Comparison of ENCODE assay signal across 19 cellular contexts in the genomic region with DNA sequence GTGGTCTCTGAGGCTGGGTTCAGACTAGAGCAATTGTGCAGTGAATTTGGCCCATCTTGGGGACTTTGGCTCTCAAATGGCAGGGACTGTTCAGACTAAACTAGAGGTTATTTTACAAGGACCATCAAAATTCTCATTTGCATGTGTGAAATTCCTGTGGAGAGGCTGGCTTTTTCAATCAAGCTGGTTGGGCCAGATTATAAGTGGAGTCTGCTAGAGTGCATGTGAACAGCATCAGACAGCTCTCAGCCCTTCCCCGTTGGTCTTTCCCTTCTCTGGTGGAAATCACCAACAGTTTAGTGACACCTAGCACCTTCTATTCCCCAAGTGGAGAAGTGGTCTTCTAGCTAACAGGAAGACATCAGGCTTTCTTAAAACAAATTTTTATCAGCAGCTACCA.
DNase-seq lines count a peak whose midpoint lies in the region; ATAC-seq, FAIRE-seq and TF ChIP-seq lines count a peak whose summit lies in the region.
"Had no signal": no experiment of that assay in that cellular context is flagged by ENCODE, and none has a peak within 500 bp of the region (broad histone marks: within the 10 kb centered on the region; RNA-seq: fewer than 3 reads in every experiment).

No MANE protein-coding gene starts in this region.

- H3K27ac ChIP-seq in GM12878 (ENCODE audit: control insufficient read depth, insufficient read depth) (peak overlapping the region; percentile 3), Peyer's patch (no peak overlapping the region)

- no peak overlapping the region for H3K9ac ChIP-seq in GM12878 (ENCODE audit: control insufficient read depth, insufficient read depth, low read length)

- H3K9me3 Mint-ChIP-seq in activated naive CD8-positive, alpha-beta T cell treated with anti-CD3 and anti-CD28 coated beads, Interleukin-2, amount 50 U/mL, for 24 hours = no peaks in the 10 kb centered on the region
- H3K9me3 Mint-ChIP-seq in activated naive CD8-positive, alpha-beta T cell treated with anti-CD3 and anti-CD28 coated beads for 36 hours = no peaks in the 10 kb centered on the region

- TF ChIP-seq POLR2A in GM12878 (IDR thresholded peaks at IDR 0.05; ENCODE audit: low read depth, low read length) (no peak), Peyer's patch (IDR thresholded peaks at IDR 0.05) (no peak)

- peaks cover 5% of the 10 kb centered on the region for H3K4me1 Mint-ChIP-seq in activated naive CD8-positive, alpha-beta T cell treated with anti-CD3 and anti-CD28 coated beads, Interleukin-2, amount 50 U/mL, for 24 hours
- H3K4me1 Mint-ChIP-seq in activated naive CD8-positive, alpha-beta T cell treated with anti-CD3 and anti-CD28 coated beads for 36 hours = no peaks in the 10 kb centered on the region

- H3K79me2 ChIP-seq in GM12878 (ENCODE audit: control insufficient read depth, insufficient read depth, low read length) = no peaks in the 10 kb centered on the region

- BruUV-seq in GM12878 (replicated peaks; lab: Mats Ljungman, UMichigan) = no TSS peak

- no peak for DNase-seq in activated naive CD8-positive, alpha-beta T cell treated with anti-CD3 and anti-CD28 coated beads, Interleukin-2, amount 50 U/mL, for 24 hours
- no peak for DNase-seq in activated naive CD8-positive, alpha-beta T cell treated with anti-CD3 and anti-CD28 coated beads for 36 hours
- no peak for DNase-seq in GM12878 (ENCODE audit: low read depth, low spot score)
- no peak for DNase-seq in Peyer's patch
- no peak for DNase-seq in NCI-H2107 treated with DMSO at 0.1 percent for 48 hours (lab: John Stamatoyannopoulos, UW; ENCODE audit: unreplicated experiment)
- DNase-seq in GOT3 (lab: John Stamatoyannopoulos, UW) = no peak
- DNase-seq in Right ventricle myocardium superior = no peak
- DNase-seq: BE2C; CD4-positive, CD25-positive, alpha-beta regulatory T cell; IMR-90; NCI-H1417; NCI-H187; NCI-H2107; NCI-H345; NCI-H524 treated with DMSO at 0.1 percent for 48 hours had no signal

- peak overlapping the region; percentile 43 for H2AFZ ChIP-seq in GM12878 (ENCODE audit: control insufficient read depth, low read depth, low read length)

- no peak for TF ChIP-seq EP300 in GM12878 (IDR thresholded peaks at IDR 0.05; ENCODE audit: borderline replicate concordance in 1 of 2, control insufficient read depth in 1 of 2, low read depth in 2 of 2, low read length in 2 of 2)

- no peaks in the 10 kb centered on the region for H3K36me3 ChIP-seq in GM12878 (ENCODE audit: control insufficient read depth in 2 of 2, insufficient read depth in 2 of 2, low read length in 1 of 2)
- H3K36me3 ChIP-seq in Peyer's patch = no peaks in the 10 kb centered on the region
- H3K36me3 ChIP-seq: BE2C had no signal

- FAIRE-seq in GM12878 (lab: Jason Lieb, UNC) = no peak
- FAIRE-seq: H54, HTR-8/SVneo had no signal

- peak overlapping the region; percentile 19 for H3K27ac Mint-ChIP-seq in activated naive CD8-positive, alpha-beta T cell treated with anti-CD3 and anti-CD28 coated beads, Interleukin-2, amount 50 U/mL, for 24 hours
- H3K27ac Mint-ChIP-seq in activated naive CD8-positive, alpha-beta T cell treated with anti-CD3 and anti-CD28 coated beads for 36 hours = no peak overlapping the region
- H3K27ac Mint-ChIP-seq: CD4-positive, CD25-positive, alpha-beta regulatory T cell had no signal

- RAD21 ChIA-PET in GM12878 (lab: Charles Lee; ENCODE audit: unreplicated experiment) = interaction anchor here (0.8 to 11.0 kb wide), 8 partner anchors 9 to 411 kb away, joined by 3 to 123 read pairs (median 20); a partner anchor contains a TSS

- no peak overlapping the region for H3K4me3 Mint-ChIP-seq in activated naive CD8-positive, alpha-beta T cell treated with anti-CD3 and anti-CD28 coated beads, Interleukin-2, amount 50 U/mL, for 24 hours
- H3K4me3 Mint-ChIP-seq in activated naive CD8-positive, alpha-beta T cell treated with anti-CD3 and anti-CD28 coated beads for 36 hours = no peak overlapping the region
- H3K4me3 Mint-ChIP-seq: CD4-positive, CD25-positive, alpha-beta regulatory T cell had no signal

- intact Hi-C loops in GM12878 (cut with micrococcal nuclease; ENCODE audit: unreplicated experiment) (loop anchor here (10.0 kb wide), 1 partner anchor 255 kb away; no protein-coding TSS in a partner anchor), Right ventricle myocardium superior (cut with DNase I) (no loop called here)

- peaks cover 2% of the 10 kb centered on the region for H3K27me3 Mint-ChIP-seq in activated naive CD8-positive, alpha-beta T cell treated with anti-CD3 and anti-CD28 coated beads, Interleukin-2, amount 50 U/mL, for 24 hours
- no peaks in the 10 kb centered on the region for H3K27me3 Mint-ChIP-seq in activated naive CD8-positive, alpha-beta T cell treated with anti-CD3 and anti-CD28 coated beads for 36 hours

- WGBS in GM12878 (ENCODE audit: insufficient coverage, insufficient replicate concordance, low lambda C conversion rate, missing lambda C conversion rate) = 0% methylated on average over 1 of the region's 1 CpG

- H3K4me1 ChIP-seq in GM12878 (ENCODE audit: control insufficient read depth, insufficient read depth, low read length) (peaks cover 60% of the 10 kb centered on the region), Peyer's patch (peaks cover 0 to 13% (median 0%) of the 10 kb centered on the region in 4 donors)
- H3K4me1 ChIP-seq: BE2C had no signal

- H3K27me3 ChIP-seq in GM12878 (replicated peaks in 1 of 2; ENCODE audit: control insufficient read depth in 2 of 2, insufficient read depth in 2 of 2, low read length in 1 of 2) (no peaks in the 10 kb centered on the region), Peyer's patch (no peaks in the 10 kb centered on the region)

- CTCF ChIA-PET in GM12878 (lab: Yijun Ruan, JAX) = interaction anchor here (1.0 to 4.2 kb wide), 8 partner anchors 9 to 412 kb away, joined by 3 to 25 read pairs (median 4); a partner anchor contains a TSS

- no peaks in the 10 kb centered on the region for H4K20me1 ChIP-seq in GM12878 (ENCODE audit: control insufficient read depth, insufficient read depth)

- POLR2A ChIA-PET in GM12878 (lab: Charles Lee) = interaction anchor here (0.6 to 5.0 kb wide), 8 partner anchors 10 to 413 kb away, joined by 3 to 37 read pairs (median 5); a partner anchor contains a TSS

- no peaks in the 10 kb centered on the region for H3K36me3 Mint-ChIP-seq in activated naive CD8-positive, alpha-beta T cell treated with anti-CD3 and anti-CD28 coated beads, Interleukin-2, amount 50 U/mL, for 24 hours (ENCODE audit: low read depth)
- no peaks in the 10 kb centered on the region for H3K36me3 Mint-ChIP-seq in activated naive CD8-positive, alpha-beta T cell treated with anti-CD3 and anti-CD28 coated beads for 36 hours
- H3K36me3 Mint-ChIP-seq: CD4-positive, CD25-positive, alpha-beta regulatory T cell had no signal

- TF ChIP-seq RAD21 in GM12878 (IDR thresholded peaks at IDR 0.05; ENCODE audit: insufficient read depth, low read depth, low read length) = no peak

- no peaks in the 10 kb centered on the region for H3K9me3 ChIP-seq in GM12878 (replicated peaks; ENCODE audit: control insufficient read depth, insufficient read depth, low read length)
- no peaks in the 10 kb centered on the region for H3K9me3 ChIP-seq in Peyer's patch
- H3K9me3 ChIP-seq: BE2C had no signal

- H3K4me3 ChIP-seq in GM12878 (no peak overlapping the region), Peyer's patch (no peak overlapping the region)

- SMC1A ChIA-PET in GM12878 (lab: Charles Lee; ENCODE audit: uncharacterized antibody, unreplicated experiment) = interaction anchor here (1.0 to 25.4 kb wide), 10 partner anchors 9 to 413 kb away, joined by 3 to 614 read pairs (median 17); no protein-coding TSS in a partner anchor

- H3K4me2 ChIP-seq in GM12878 (ENCODE audit: control insufficient read depth, insufficient read depth) = peak overlapping the region; percentile 28; the same call in 1 of the 2 replicates

- TF ChIP-seq CTCF in GM12878 (IDR thresholded peaks at IDR 0.05 in 2 of 3, conservative IDR thresholded peaks at IDR 0.05 in 1 of 3; ENCODE audit: control insufficient read depth in 2 of 3, extremely low read depth in 1 of 3, insufficient read depth in 1 of 3, low read depth in 3 of 3, low read length in 3 of 3) (no peak), Peyer's patch (IDR thresholded peaks at IDR 0.05) (no peak)

- no peak for ATAC-seq in activated naive CD8-positive, alpha-beta T cell treated with anti-CD3 and anti-CD28 coated beads, Interleukin-2, amount 50 U/mL, for 24 hours
- ATAC-seq in HG02759 (IDR thresholded peaks at IDR 0.05; ENCODE audit: unreplicated experiment) (peak; percentile 28), GM12878 (peak; percentile 47), Right ventricle myocardium superior (ENCODE audit: poor library complexity) (no peak)
- ATAC-seq: Panc1 had no signal

- in situ Hi-C loops in GM12878 (cut with MboI) = loop anchor here (25.0 kb wide), 1 partner anchor 883 kb away; no protein-coding TSS in a partner anchor

TF ChIP-seq in GM12878, 131 proteins besides CTCF, POLR2A, EP300 and RAD21 (continues in another document):
- TF ChIP-seq RUNX3 (IDR thresholded peaks at IDR 0.05; ENCODE audit: low read length) = 0 out of 2 replicates have a peak, but pooled peaks have one; percentile 17
- TF ChIP-seq, protein P1, sequence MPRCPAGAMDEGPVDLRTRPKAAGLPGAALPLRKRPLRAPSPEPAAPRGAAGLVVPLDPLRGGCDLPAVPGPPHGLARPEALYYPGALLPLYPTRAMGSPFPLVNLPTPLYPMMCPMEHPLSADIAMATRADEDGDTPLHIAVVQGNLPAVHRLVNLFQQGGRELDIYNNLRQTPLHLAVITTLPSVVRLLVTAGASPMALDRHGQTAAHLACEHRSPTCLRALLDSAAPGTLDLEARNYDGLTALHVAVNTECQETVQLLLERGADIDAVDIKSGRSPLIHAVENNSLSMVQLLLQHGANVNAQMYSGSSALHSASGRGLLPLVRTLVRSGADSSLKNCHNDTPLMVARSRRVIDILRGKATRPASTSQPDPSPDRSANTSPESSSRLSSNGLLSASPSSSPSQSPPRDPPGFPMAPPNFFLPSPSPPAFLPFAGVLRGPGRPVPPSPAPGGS (IDR thresholded peaks at IDR 0.05; ENCODE audit: borderline replicate concordance, insufficient read depth, low read depth, low read length, poor library complexity, severe bottlenecking) = no peak
- 0 out of 2 replicates have a peak, but pooled peaks have one; percentile 17 for TF ChIP-seq MTA2 (IDR thresholded peaks at IDR 0.05; ENCODE audit: low read depth)
- peak; percentile 36; the same call in 1 of the 2 replicates for TF ChIP-seq IKZF1 (conservative IDR thresholded peaks at IDR 0.05)
- TF ChIP-seq TAF1 (IDR thresholded peaks at IDR 0.05; ENCODE audit: borderline replicate concordance, low read depth, low read length) = no peak
- TF ChIP-seq EED (IDR thresholded peaks at IDR 0.05; ENCODE audit: low read depth) = 0 out of 2 replicates have a peak, but pooled peaks have one; percentile 34
- 0 out of 2 replicates have a peak, but pooled peaks have one; percentile 14 for TF ChIP-seq CREB1 (IDR thresholded peaks at IDR 0.05; ENCODE audit: low read depth)

Comparison
In these comparisons a context has a peak if more than half of its experiments do, and no peak if none do; other contexts are left out.
1. ATAC-seq: peak in HG02759 (single experiment) and GM12878 (single experiment); none in activated naive CD8-positive, alpha-beta T cell treated with anti-CD3 and anti-CD28 coated beads, Interleukin-2, amount 50 U/mL, for 24 hours (single experiment) and Right ventricle myocardium superior (single experiment).